23 cellular contexts compared by ENCODE assay signal in the genomic region with DNA sequence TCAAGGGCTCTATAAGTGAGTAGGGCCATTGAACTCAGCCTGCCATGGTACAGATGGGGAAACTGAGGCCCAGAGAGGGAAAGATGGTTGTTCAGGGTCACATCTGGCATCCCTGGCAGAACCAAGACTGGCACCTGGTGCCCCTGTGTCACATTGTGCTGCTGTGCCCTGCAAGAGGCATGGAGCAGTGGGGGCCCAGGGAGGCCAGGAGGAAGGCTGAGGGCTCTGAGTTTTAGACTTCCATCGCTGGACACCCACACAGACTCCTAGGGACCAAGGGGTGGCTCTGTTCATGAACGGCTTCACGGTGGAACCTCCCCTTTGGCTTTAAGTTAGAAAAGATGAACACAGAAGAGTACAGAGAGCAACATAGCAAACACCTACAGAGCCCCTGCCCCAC.
DNase-seq lines count a peak whose midpoint lies in the region; TF ChIP-seq lines count a peak whose summit lies in the region.
"Had no signal": no experiment of that assay in that cellular context is flagged by ENCODE, and none has a peak within 500 bp of the region (broad histone marks: within the 10 kb centered on the region; RNA-seq: fewer than 3 reads in every experiment).

No MANE protein-coding gene starts in this region.

- TF ChIP-seq CTCF in left ventricle myocardium inferior (IDR thresholded peaks at IDR 0.05; ENCODE audit: borderline replicate concordance) (no peak), right atrium auricular region (IDR thresholded peaks at IDR 0.05) (no peak), ovary (IDR thresholded peaks at IDR 0.05) (no peak)

- H3K4me1 ChIP-seq in left ventricle myocardium inferior (peaks cover 77% of the 10 kb centered on the region), right atrium auricular region (peaks cover 0 to 55% of the 10 kb centered on the region in 2 donors), muscle layer of duodenum (ENCODE audit: control insufficient read depth in 1 of 2, insufficient read depth in 2 of 2, low read length in 2 of 2) (peaks cover 5 to 33% of the 10 kb centered on the region in 2 donors), stomach smooth muscle (ENCODE audit: control insufficient read depth, insufficient read depth, low read length) (peaks cover 54% of the 10 kb centered on the region), ovary (ENCODE audit: insufficient read depth) (no peaks in the 10 kb centered on the region)

- H3K9me3 ChIP-seq in left ventricle myocardium inferior (replicated peaks), result no peaks in the 10 kb centered on the region
- no peaks in the 10 kb centered on the region for H3K9me3 ChIP-seq in right atrium auricular region
- no peaks in the 10 kb centered on the region for H3K9me3 ChIP-seq in muscle layer of duodenum (ENCODE audit: control insufficient read depth in 1 of 2, low read length in 2 of 2)
- H3K9me3 ChIP-seq in stomach smooth muscle (ENCODE audit: control insufficient read depth in 2 of 2, low read length in 2 of 2), result no peaks in the 10 kb centered on the region
- H3K9me3 ChIP-seq in ovary, result no peaks in the 10 kb centered on the region
- H3K9me3 ChIP-seq: A549, heart left ventricle, mucosa of descending colon had no signal

- H3K27ac ChIP-seq in left ventricle myocardium inferior (replicated peaks), result peak overlapping the region; percentile 78
- H3K27ac ChIP-seq in right atrium auricular region, result peak overlapping the region in 1 of 2 donors; percentile 60
- H3K27ac ChIP-seq in muscle layer of duodenum (ENCODE audit: low read length), result peak overlapping the region; percentile 73
- H3K27ac ChIP-seq in stomach smooth muscle (ENCODE audit: low read length), result peak overlapping the region; percentile 90
- H3K27ac ChIP-seq in ovary, result no peak overlapping the region
- H3K27ac ChIP-seq: cardiac muscle cell had no signal

- TF ChIP-seq POLR2A in ovary (IDR thresholded peaks at IDR 0.05), result no peak

- no peak overlapping the region for H3K4me3 ChIP-seq in left ventricle myocardium inferior
- H3K4me3 ChIP-seq in right atrium auricular region, result no peak overlapping the region
- H3K4me3 ChIP-seq in muscle layer of duodenum (ENCODE audit: low read depth in 1 of 2, low read length in 2 of 2), result no peak overlapping the region
- no peak overlapping the region for H3K4me3 ChIP-seq in stomach smooth muscle (ENCODE audit: low read length in 2 of 2)
- no peak overlapping the region for H3K4me3 ChIP-seq in ovary
- H3K4me3 ChIP-seq: A549, cardiac muscle cell, heart left ventricle, lung, mucosa of descending colon had no signal

- intact Hi-C loops in left ventricle myocardium inferior (cut with micrococcal nuclease), result no loop called here
- intact Hi-C loops in ovary (cut with DNase I), result no loop called here

- TF ChIP-seq EP300 in ovary (IDR thresholded peaks at IDR 0.05), result no peak

- no peak overlapping the region for H3K9ac ChIP-seq in stomach smooth muscle (ENCODE audit: low read length in 2 of 2)

- no peaks in the 10 kb centered on the region for H3K27me3 Mint-ChIP-seq in activated naive CD8-positive, alpha-beta T cell treated with anti-CD3 and anti-CD28 coated beads for 36 hours
- H3K27me3 Mint-ChIP-seq: activated CD8-positive, alpha-beta T cell treated with anti-CD3 and anti-CD28 coated beads for 36 hours; CD4-positive, alpha-beta T cell had no signal

- H3K27me3 ChIP-seq in left ventricle myocardium inferior (ENCODE audit: low read depth) (no peaks in the 10 kb centered on the region), right atrium auricular region (no peaks in the 10 kb centered on the region), muscle layer of duodenum (ENCODE audit: low read depth, low read length) (no peaks in the 10 kb centered on the region), stomach smooth muscle (ENCODE audit: control insufficient read depth in 1 of 2, insufficient read depth in 2 of 2, low read length in 2 of 2) (no peaks in the 10 kb centered on the region), ovary (no peaks in the 10 kb centered on the region)
- H3K27me3 ChIP-seq: cardiac muscle cell, heart left ventricle had no signal

- H3K9me3 Mint-ChIP-seq in activated naive CD8-positive, alpha-beta T cell treated with anti-CD3 and anti-CD28 coated beads for 36 hours, result no peaks in the 10 kb centered on the region
- H3K9me3 Mint-ChIP-seq: activated CD8-positive, alpha-beta T cell treated with anti-CD3 and anti-CD28 coated beads for 36 hours; activated naive CD4-positive, alpha-beta T cell treated with anti-CD3 and anti-CD28 coated beads, Interleukin-2, amount 50 U/mL, for 72 hours; CD4-positive, alpha-beta T cell; nephron had no signal

- H3K36me3 ChIP-seq in left ventricle myocardium inferior, result no peaks in the 10 kb centered on the region
- no peaks in the 10 kb centered on the region for H3K36me3 ChIP-seq in right atrium auricular region
- H3K36me3 ChIP-seq in muscle layer of duodenum (ENCODE audit: control insufficient read depth in 1 of 2, insufficient read depth in 2 of 2, low read length in 2 of 2), result peaks cover 0 to 5% of the 10 kb centered on the region in 2 donors
- H3K36me3 ChIP-seq in stomach smooth muscle (ENCODE audit: control insufficient read depth in 2 of 2, insufficient read depth in 2 of 2, low read length in 2 of 2), result peaks cover 0 to 16% of the 10 kb centered on the region in 2 donors
- no peaks in the 10 kb centered on the region for H3K36me3 ChIP-seq in ovary
- H3K36me3 ChIP-seq: cardiac muscle cell had no signal

- 96 to 100% (median 98%) methylated on average over 3 of the region's 3 CpGs for WGBS in ovary, 3 donors

- no peaks in the 10 kb centered on the region for H3K4me1 Mint-ChIP-seq in activated naive CD8-positive, alpha-beta T cell treated with anti-CD3 and anti-CD28 coated beads for 36 hours

- no peaks in the 10 kb centered on the region for H3K36me3 Mint-ChIP-seq in activated naive CD8-positive, alpha-beta T cell treated with anti-CD3 and anti-CD28 coated beads for 36 hours
- H3K36me3 Mint-ChIP-seq: activated naive CD4-positive, alpha-beta T cell treated with anti-CD3 and anti-CD28 coated beads, Interleukin-2, amount 50 U/mL, for 72 hours had no signal

- no peak for DNase-seq in left ventricle myocardium inferior
- no peak for DNase-seq in right atrium auricular region (ENCODE audit: low spot score)
- DNase-seq in NCI-H187 (lab: John Stamatoyannopoulos, UW), result no peak
- DNase-seq in activated naive CD8-positive, alpha-beta T cell treated with anti-CD3 and anti-CD28 coated beads for 36 hours, result no peak
- DNase-seq in ovary, result no peak
- DNase-seq in putamen (ENCODE audit: low spot score), result no peak
- DNase-seq: activated CD8-positive, alpha-beta T cell treated with anti-CD3 and anti-CD28 coated beads for 36 hours; CD4-positive, alpha-beta T cell; cortex of kidney; DND-41; effector memory CD4-positive, alpha-beta T cell; heart left ventricle; Karpas-422; NCI-H1436 treated with DMSO at 0.1 percent for 48 hours; SHP77 had no signal

- H3K27ac Mint-ChIP-seq in activated naive CD8-positive, alpha-beta T cell treated with anti-CD3 and anti-CD28 coated beads for 36 hours, result no peak overlapping the region
- H3K27ac Mint-ChIP-seq: activated CD8-positive, alpha-beta T cell treated with anti-CD3 and anti-CD28 coated beads for 36 hours; activated naive CD4-positive, alpha-beta T cell treated with anti-CD3 and anti-CD28 coated beads, Interleukin-2, amount 50 U/mL, for 72 hours; CD4-positive, alpha-beta T cell had no signal

- H3K4me3 Mint-ChIP-seq in activated naive CD8-positive, alpha-beta T cell treated with anti-CD3 and anti-CD28 coated beads for 36 hours, result no peak overlapping the region
- H3K4me3 Mint-ChIP-seq: activated CD8-positive, alpha-beta T cell treated with anti-CD3 and anti-CD28 coated beads for 36 hours; CD4-positive, alpha-beta T cell; nephron had no signal

Comparison
In these comparisons a context has a peak if more than half of its experiments do, and no peak if none do; other contexts are left out.
1. H3K27ac ChIP-seq: peak in left ventricle myocardium inferior (single experiment), muscle layer of duodenum (single experiment) and stomach smooth muscle (single experiment); none in ovary (0 of 2).